22 cellular contexts compared by ENCODE assay signal in genomic region chr7:37282093-37282444, GRCh38.
"Had no signal": no experiment of that assay in that cellular context is flagged by ENCODE, and none has a peak within 500 bp of the region (broad histone marks: within the 10 kb centered on the region; RNA-seq: fewer than 3 reads in every experiment).

No MANE protein-coding gene starts in this region.

- ATAC-seq: activated CD4-positive, alpha-beta T cell treated with anti-CD3 and anti-CD28 coated beads for 36 hours; activated T-cell treated with anti-CD3 and anti-CD28 coated beads, Interleukin-2, amount 50 U/mL, for 4 hours; left lung; natural killer cell had no signal

- H3K4me3 ChIP-seq: left lung, ovary, prostate gland had no signal

- H3K27me3 Mint-ChIP-seq: activated CD4-positive, alpha-beta T cell treated with anti-CD3 and anti-CD28 coated beads for 36 hours; activated naive CD8-positive, alpha-beta T cell treated with anti-CD3 and anti-CD28 coated beads, Interleukin-2, amount 10 ng/mL, durations not matched to agents 7 days and 5 days had no signal

- H3K36me3 Mint-ChIP-seq: immature natural killer cell, natural killer cell had no signal

- H3K27me3 ChIP-seq: left lung, ovary had no signal

- DNase-seq: activated CD4-positive, alpha-beta T cell treated with anti-CD3 and anti-CD28 coated beads for 36 hours; activated CD4-positive, alpha-beta T cell treated with anti-CD3 and anti-CD28 coated beads, Interleukin-2, amount 50 U/mL, for 4 hours; activated CD8-positive, alpha-beta memory T cell treated with anti-CD3 and anti-CD28 coated beads for 24 hours; activated CD8-positive, alpha-beta memory T cell treated with anti-CD3 and anti-CD28 coated beads, Interleukin-2, amount 50 U/mL, for 4 hours; activated naive CD4-positive, alpha-beta T cell; activated naive CD8-positive, alpha-beta T cell treated with anti-CD3 and anti-CD28 coated beads, Interleukin-2, amount 10 ng/mL, durations not matched to agents 7 days and 5 days; activated T-cell treated with anti-CD3 and anti-CD28 coated beads, Interleukin-2, amount 50 U/mL, for 4 hours; amniotic stem cell; cerebellar nuclear complex; effector CD8-positive, alpha-beta T cell; erythroblast; foreskin fibroblast; immature natural killer cell; left lung; natural killer cell; ovary; SK-N-SH; stimulated activated CD4-positive, alpha-beta T cell treated with anti-CD3 and anti-CD28 coated beads, Interleukin-4, amount 100 ng/mL, for 4 hours; T-helper 9 cell had no signal

- H3K27ac Mint-ChIP-seq: activated CD4-positive, alpha-beta T cell treated with anti-CD3 and anti-CD28 coated beads for 36 hours; activated naive CD8-positive, alpha-beta T cell treated with anti-CD3 and anti-CD28 coated beads, Interleukin-2, amount 10 ng/mL, durations not matched to agents 7 days and 5 days; activated T-helper 2 cell treated with anti-CD3 and anti-CD28 coated beads, Interferon-gamma antibody, Interleukin-2, Interleukin-4, amounts not matched to agents 10 μg/mL and 5 μg/mL and 100 μg/mL, durations not matched to agents 14 hours and 24 hours and 36 hours; mesothelial cell of epicardium; natural killer cell had no signal

- H3K4me3 Mint-ChIP-seq: activated CD4-positive, alpha-beta T cell treated with anti-CD3 and anti-CD28 coated beads for 36 hours; activated naive CD8-positive, alpha-beta T cell treated with anti-CD3 and anti-CD28 coated beads, Interleukin-2, amount 10 ng/mL, durations not matched to agents 7 days and 5 days; activated T-cell treated with anti-CD3 and anti-CD28 coated beads, Interleukin-2, amount 50 U/mL, for 4 hours; immature natural killer cell; mesothelial cell of epicardium; natural killer cell had no signal

- H3K36me3 ChIP-seq: left lung, ovary, prostate gland had no signal

- H3K9me3 ChIP-seq: left lung, ovary, prostate gland, SK-N-SH had no signal

- H3K4me1 ChIP-seq: prostate gland had no signal

- H3K27ac ChIP-seq: left lung, prostate gland had no signal
